12 cellular contexts compared by ENCODE assay signal in the genomic region with DNA sequence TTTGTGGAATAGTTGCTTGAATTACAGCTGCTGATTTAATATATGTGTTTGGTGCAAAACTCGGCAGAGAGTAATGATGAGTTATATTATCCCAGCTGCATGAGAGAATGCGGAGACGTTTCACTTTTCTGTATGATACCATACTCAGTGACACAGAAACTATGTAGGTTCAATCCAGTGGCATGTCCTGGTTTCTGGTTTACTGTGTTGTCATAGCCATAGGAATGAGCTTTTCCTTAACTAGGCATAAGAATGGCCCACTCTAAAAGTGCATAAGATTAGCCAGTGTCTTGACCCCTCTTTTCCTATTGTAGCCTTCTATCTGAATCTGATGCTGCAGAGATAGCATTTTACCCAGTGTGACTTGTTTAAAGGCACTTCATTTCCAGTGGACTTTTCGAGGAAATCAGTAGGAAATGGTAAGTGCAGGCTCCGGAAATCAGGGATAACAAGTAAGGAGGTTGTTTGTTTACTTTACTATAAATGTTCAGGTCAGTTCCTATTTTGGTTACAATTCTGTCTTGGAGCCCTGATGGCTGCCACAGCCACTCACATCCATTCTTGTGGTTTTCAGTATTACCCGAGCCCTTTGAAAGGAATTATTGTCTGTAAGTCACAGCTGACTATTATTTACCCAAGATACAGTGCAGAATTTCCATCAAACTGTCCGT.
A peak's percentile ranks its signal among the peaks of the same experiment; 100 is the strongest.
DNase-seq lines count a peak whose midpoint lies in the region; ATAC-seq, FAIRE-seq and TF ChIP-seq lines count a peak whose summit lies in the region.
"Had no signal": no experiment of that assay in that cellular context is flagged by ENCODE, and none has a peak within 500 bp of the region (broad histone marks: within the 10 kb centered on the region; RNA-seq: fewer than 3 reads in every experiment).

No MANE protein-coding gene starts in this region.

- no peaks in the 10 kb centered on the region for H3K27me3 ChIP-seq in SJSA1 (replicated peaks)

- TF ChIP-seq POLR2A in H54 (IDR thresholded peaks at IDR 0.05; ENCODE audit: low read depth, low read length) = no peak

- H3K4me3 ChIP-seq in SJSA1 = peak overlapping the region; percentile 21

- peak overlapping the region; percentile 60 for H3K27ac ChIP-seq in SJSA1

- DNase-seq in H54 (ENCODE audit: insufficient read length, low spot score) (no peak), SJSA1 (ENCODE audit: low read depth in 1 of 2, low spot score in 2 of 2) (peak in 1 of 2 experiments; percentile 62), hippocampal formation (lab: John Stamatoyannopoulos, UW) (peak; percentile 5 to 43), pons (ENCODE audit: low spot score) (peak; percentile 88), NCI-H146 (lab: John Stamatoyannopoulos, UW) (no peak), NCI-H2171 (lab: John Stamatoyannopoulos, UW) (no peak)
- DNase-seq in activated CD4-positive, alpha-beta T cell treated with anti-CD3 and anti-CD28 coated beads for 1 hour = no peak
- DNase-seq: foreskin melanocyte, naive B cell, NCI-H226 had no signal

- ATAC-seq in HG02938 (IDR thresholded peaks at IDR 0.05; ENCODE audit: unreplicated experiment) = no peak
- ATAC-seq: HCT116 had no signal

- no peaks in the 10 kb centered on the region for H3K36me3 ChIP-seq in SJSA1

- peak; percentile 88 for FAIRE-seq in H54 (lab: Jason Lieb, UNC)

- H3K9me3 ChIP-seq in SJSA1 (replicated peaks) = no peaks in the 10 kb centered on the region

- peaks cover 9% of the 10 kb centered on the region for H3K4me1 ChIP-seq in SJSA1 (replicated peaks)

Comparison
In these comparisons a context has a peak if more than half of its experiments do, and no peak if none do; other contexts are left out.
1. DNase-seq: peak in hippocampal formation (2 of 2) and pons (single experiment); none in H54 (single experiment), NCI-H146 (single experiment), activated CD4-positive, alpha-beta T cell treated with anti-CD3 and anti-CD28 coated beads for 1 hour (single experiment) and NCI-H2171 (single experiment).